In genomic region chr13:23898101-23898500, GRCh38 we compare ENCODE assay signal across 23 cellular contexts. TPM values are rescaled to one million over a fixed set of nuclear protein-coding genes. Genes with fewer than 3 reads are reported as not detected.
DNase-seq lines count a peak whose midpoint lies in the region; ATAC-seq and TF ChIP-seq lines count a peak whose summit lies in the region.
"Had no signal": no experiment of that assay in that cellular context is flagged by ENCODE, and none has a peak within 500 bp of the region (broad histone marks: within the 10 kb centered on the region; RNA-seq: fewer than 3 reads in every experiment).

No MANE protein-coding gene starts in this region.

- H3K36me3 Mint-ChIP-seq in activated CD4-positive, alpha-beta T cell treated with anti-CD3 and anti-CD28 coated beads, Interleukin-2, amount 10 ng/mL, durations not matched to agents 24 days and 14 days (ENCODE audit: low read depth) = no peaks in the 10 kb centered on the region
- H3K36me3 Mint-ChIP-seq in natural killer cell treated with Interleukin-12 subunit alpha and Interleukin-12 subunit beta and Interleukin-15 and Interleukin-18, amount 100 ng/mL, for 72 hours = no peaks in the 10 kb centered on the region
- H3K36me3 Mint-ChIP-seq: activated naive CD4-positive, alpha-beta T cell treated with anti-CD3 and anti-CD28 coated beads, Interleukin-2, amount 50 U/mL, for 24 hours had no signal

- no peak overlapping the region for H3K4me3 ChIP-seq in fibroblast of pulmonary artery (replicated peaks; ENCODE audit: low read depth, low read length)
- H3K4me3 ChIP-seq: left ventricle myocardium inferior, PC-9, testis had no signal

- peak; percentile 97 for DNase-seq in HCEC 1CT
- DNase-seq in fibroblast of pulmonary artery (ENCODE audit: low read depth) = peak; percentile 82
- DNase-seq in mucosa of gallbladder (ENCODE audit: low spot score) = peak; percentile 31
- DNase-seq in activated CD4-positive, alpha-beta T cell treated with anti-CD3 and anti-CD28 coated beads, Interleukin-2, amount 10 ng/mL, durations not matched to agents 24 days and 14 days = no peak
- no peak for DNase-seq in amygdala (lab: John Stamatoyannopoulos, UW)
- DNase-seq in DMS153 treated with DMSO at 0.1 percent for 48 hours (lab: John Stamatoyannopoulos, UW; ENCODE audit: unreplicated experiment) = no peak
- no peak for DNase-seq in natural killer cell treated with Interleukin-12 subunit alpha and Interleukin-12 subunit beta and Interleukin-15 and Interleukin-18, amount 100 ng/mL, for 72 hours (ENCODE audit: low spot score)
- DNase-seq: activated CD4-positive, alpha-beta T cell treated with anti-CD3 and anti-CD28 coated beads for 4 hours; DMS79 treated with DMSO at 0.1 percent for 48 hours; effector CD4-positive, alpha-beta T cell; left ventricle myocardium inferior; NCI-H1092 treated with DMSO at 0.1 percent for 48 hours; NCI-H2029 treated with DMSO at 0.1 percent for 48 hours; NCI-H345; PC-9; stimulated activated CD4-positive, alpha-beta T cell treated with anti-CD3 and anti-CD28 coated beads, Interleukin-4, amount 100 ng/mL, for 1 hour; stimulated activated naive CD4-positive, alpha-beta T cell; T-helper 1 cell; testis had no signal

- H3K27ac Mint-ChIP-seq in activated CD4-positive, alpha-beta T cell treated with anti-CD3 and anti-CD28 coated beads, Interleukin-2, amount 10 ng/mL, durations not matched to agents 24 days and 14 days = no peak overlapping the region
- no peak overlapping the region for H3K27ac Mint-ChIP-seq in natural killer cell treated with Interleukin-12 subunit alpha and Interleukin-12 subunit beta and Interleukin-15 and Interleukin-18, amount 100 ng/mL, for 72 hours
- H3K27ac Mint-ChIP-seq: activated naive CD4-positive, alpha-beta T cell treated with anti-CD3 and anti-CD28 coated beads, Interleukin-2, amount 50 U/mL, for 24 hours; B cell had no signal

- peaks cover 30% of the 10 kb centered on the region for H3K27me3 Mint-ChIP-seq in activated CD4-positive, alpha-beta T cell treated with anti-CD3 and anti-CD28 coated beads, Interleukin-2, amount 10 ng/mL, durations not matched to agents 24 days and 14 days
- H3K27me3 Mint-ChIP-seq in natural killer cell treated with Interleukin-12 subunit alpha and Interleukin-12 subunit beta and Interleukin-15 and Interleukin-18, amount 100 ng/mL, for 72 hours = peaks cover 16 to 22% of the 10 kb centered on the region in 2 donors

- TF ChIP-seq CTCF in fibroblast of pulmonary artery (IDR thresholded peaks at IDR 0.05; ENCODE audit: low read length, missing control alignments) = no peak

- H3K9me3 Mint-ChIP-seq in activated CD4-positive, alpha-beta T cell treated with anti-CD3 and anti-CD28 coated beads, Interleukin-2, amount 10 ng/mL, durations not matched to agents 24 days and 14 days = no peaks in the 10 kb centered on the region
- H3K9me3 Mint-ChIP-seq in natural killer cell treated with Interleukin-12 subunit alpha and Interleukin-12 subunit beta and Interleukin-15 and Interleukin-18, amount 100 ng/mL, for 72 hours = no peaks in the 10 kb centered on the region
- H3K9me3 Mint-ChIP-seq: activated naive CD4-positive, alpha-beta T cell treated with anti-CD3 and anti-CD28 coated beads, Interleukin-2, amount 50 U/mL, for 24 hours had no signal

- ATAC-seq in natural killer cell treated with Interleukin-12 subunit alpha and Interleukin-12 subunit beta and Interleukin-15 and Interleukin-18, amount 100 ng/mL, for 72 hours = no peak

- peaks cover 6% of the 10 kb centered on the region for H3K4me1 Mint-ChIP-seq in activated CD4-positive, alpha-beta T cell treated with anti-CD3 and anti-CD28 coated beads, Interleukin-2, amount 10 ng/mL, durations not matched to agents 24 days and 14 days
- H3K4me1 Mint-ChIP-seq in natural killer cell treated with Interleukin-12 subunit alpha and Interleukin-12 subunit beta and Interleukin-15 and Interleukin-18, amount 100 ng/mL, for 72 hours (ENCODE audit: low read depth in 2 of 2) = no peaks in the 10 kb centered on the region

- intact Hi-C loops in activated CD4-positive, alpha-beta T cell treated with anti-CD3 and anti-CD28 coated beads, Interleukin-2, amount 10 ng/mL, durations not matched to agents 24 days and 14 days (cut with micrococcal nuclease) = no loop called here

- H3K4me3 Mint-ChIP-seq in activated CD4-positive, alpha-beta T cell treated with anti-CD3 and anti-CD28 coated beads, Interleukin-2, amount 10 ng/mL, durations not matched to agents 24 days and 14 days = no peak overlapping the region
- H3K4me3 Mint-ChIP-seq in natural killer cell treated with Interleukin-12 subunit alpha and Interleukin-12 subunit beta and Interleukin-15 and Interleukin-18, amount 100 ng/mL, for 72 hours = no peak overlapping the region
- H3K4me3 Mint-ChIP-seq: activated naive CD4-positive, alpha-beta T cell treated with anti-CD3 and anti-CD28 coated beads, Interleukin-2, amount 50 U/mL, for 24 hours; B cell had no signal

RNA-seq across cellular contexts. Expression of gene C1QTNF9B, which starts 0.8 kb away (rescaled TPM):
- not detected for total RNA-seq in mucosa of gallbladder
- total RNA-seq in activated CD4-positive, alpha-beta T cell treated with anti-CD3 and anti-CD28 coated beads, Interleukin-2, amount 10 ng/mL, durations not matched to agents 24 days and 14 days = not detected in 2 replicates
- total RNA-seq in natural killer cell treated with Interleukin-12 subunit alpha and Interleukin-12 subunit beta and Interleukin-15 and Interleukin-18, amount 100 ng/mL, for 72 hours = not detected
- total RNA-seq: B cell, cerebellum, mononuclear cell, PC-9 had no signal

RNA-seq across cellular contexts. Expression of gene MIPEP, which starts 8.9 kb away (rescaled TPM):
- total RNA-seq in mucosa of gallbladder = 25.1 TPM
- total RNA-seq in activated CD4-positive, alpha-beta T cell treated with anti-CD3 and anti-CD28 coated beads, Interleukin-2, amount 10 ng/mL, durations not matched to agents 24 days and 14 days = 10.4 and 10.9 TPM in 2 replicates
- total RNA-seq in natural killer cell treated with Interleukin-12 subunit alpha and Interleukin-12 subunit beta and Interleukin-15 and Interleukin-18, amount 100 ng/mL, for 72 hours = 10 to 100 TPM; 12.1 to 14.5 TPM

Comparison
In these comparisons a context has a peak if more than half of its experiments do, and no peak if none do; other contexts are left out.
1. DNase-seq: peak in HCEC 1CT (single experiment), fibroblast of pulmonary artery (single experiment) and mucosa of gallbladder (single experiment); none in activated CD4-positive, alpha-beta T cell treated with anti-CD3 and anti-CD28 coated beads, Interleukin-2, amount 10 ng/mL, durations not matched to agents 24 days and 14 days (single experiment), amygdala (0 of 56), DMS153 treated with DMSO at 0.1 percent for 48 hours (single experiment) and natural killer cell treated with Interleukin-12 subunit alpha and Interleukin-12 subunit beta and Interleukin-15 and Interleukin-18, amount 100 ng/mL, for 72 hours (single experiment).